Comparison of ENCODE assay signal across 2 cellular contexts in genomic region chr11:117144477-117145392, GRCh38.
TF ChIP-seq lines count a peak whose summit lies in the region.

No MANE protein-coding gene starts in this region.

TF ChIP-seq in SK-N-SH, 30 proteins besides CTCF, POLR2A, EP300 and RAD21:
- TF ChIP-seq JUND (IDR thresholded peaks at IDR 0.05) = peak; percentile 69
- TF ChIP-seq NFIC (IDR thresholded peaks at IDR 0.05; ENCODE audit: borderline replicate concordance) = no peak
- TF ChIP-seq NRF1 (IDR thresholded peaks at IDR 0.05; ENCODE audit: low read depth, low read length) = peak; percentile 33; the same call in 1 of the 2 replicates
- TF ChIP-seq CHD2 (IDR thresholded peaks at IDR 0.05; ENCODE audit: low read length, partially characterized antibody) = peak; percentile 83
- TF ChIP-seq MAX (IDR thresholded peaks at IDR 0.05; ENCODE audit: low read depth) = no peak
- TF ChIP-seq PBX3 (IDR thresholded peaks at IDR 0.05) = peak; percentile 75
- 0 out of 2 replicates have a peak, but pooled peaks have one; percentile 16 for TF ChIP-seq TAF1 (IDR thresholded peaks at IDR 0.05; ENCODE audit: borderline replicate concordance, low read depth, low read length)
- peak; percentile 68; the same call in 1 of the 2 replicates for TF ChIP-seq FOSL2 (IDR thresholded peaks at IDR 0.05; ENCODE audit: borderline replicate concordance, low read depth)
- TF ChIP-seq RXRA (IDR thresholded peaks at IDR 0.05; ENCODE audit: borderline replicate concordance, low read depth) = no peak

TF ChIP-seq in GM12878, 131 proteins besides CTCF, POLR2A, EP300 and RAD21:
- TF ChIP-seq IKZF2 (IDR thresholded peaks at IDR 0.05) (no peak), RFX5 (IDR thresholded peaks at IDR 0.05; ENCODE audit: low read depth, low read length) (no peak), MLLT1 (IDR thresholded peaks at IDR 0.05) (no peak), NKRF (conservative IDR thresholded peaks at IDR 0.05) (peak; percentile 35; the same call in 1 of the 2 replicates), LARP7 (IDR thresholded peaks at IDR 0.05) (peak; percentile 40), TBL1XR1 (IDR thresholded peaks at IDR 0.05; ENCODE audit: low read depth, low read length) (0 out of 2 replicates have a peak, but pooled peaks have one; percentile 5), ATF7 (IDR thresholded peaks at IDR 0.05; ENCODE audit: low read depth) (peak; percentile 22; the same call in 1 of the 2 replicates), FOS (IDR thresholded peaks at IDR 0.05; ENCODE audit: borderline replicate concordance, extremely low read depth, insufficient read length) (no peak), PKNOX1 (IDR thresholded peaks at IDR 0.05) (peak; percentile 92), SP1 (IDR thresholded peaks at IDR 0.05; ENCODE audit: low read depth, low read length) (no peak), CHD2 (IDR thresholded peaks at IDR 0.05; ENCODE audit: borderline replicate concordance, low read depth, low read length) (peak; percentile 4; the same call in 1 of the 2 replicates), MTA2 (IDR thresholded peaks at IDR 0.05; ENCODE audit: low read depth) (0 out of 2 replicates have a peak, but pooled peaks have one; percentile 11), POLR2AphosphoS5 (IDR thresholded peaks at IDR 0.05; ENCODE audit: low read length) (peak; percentile 43; the same call in 1 of the 2 replicates), JUND (IDR thresholded peaks at IDR 0.05; ENCODE audit: low read depth, low read length) (0 out of 2 replicates have a peak, but pooled peaks have one; percentile 9), IRF4 (IDR thresholded peaks at IDR 0.05; ENCODE audit: low read depth, low read length) (no peak), STAT1 (conservative IDR thresholded peaks at IDR 0.05) (no peak), PBX3 (IDR thresholded peaks at IDR 0.05; ENCODE audit: insufficient replicate concordance, low read depth, low read length) (peak; percentile 76), JUNB (IDR thresholded peaks at IDR 0.05) (peak; percentile 33; the same call in 1 of the 2 replicates), KLF5 (IDR thresholded peaks at IDR 0.05; ENCODE audit: partially characterized antibody) (peak; percentile 25)
TF ChIP-seq in GM12878: peak in this region for 12.
